11 cellular contexts compared by ENCODE assay signal in the genomic region with DNA sequence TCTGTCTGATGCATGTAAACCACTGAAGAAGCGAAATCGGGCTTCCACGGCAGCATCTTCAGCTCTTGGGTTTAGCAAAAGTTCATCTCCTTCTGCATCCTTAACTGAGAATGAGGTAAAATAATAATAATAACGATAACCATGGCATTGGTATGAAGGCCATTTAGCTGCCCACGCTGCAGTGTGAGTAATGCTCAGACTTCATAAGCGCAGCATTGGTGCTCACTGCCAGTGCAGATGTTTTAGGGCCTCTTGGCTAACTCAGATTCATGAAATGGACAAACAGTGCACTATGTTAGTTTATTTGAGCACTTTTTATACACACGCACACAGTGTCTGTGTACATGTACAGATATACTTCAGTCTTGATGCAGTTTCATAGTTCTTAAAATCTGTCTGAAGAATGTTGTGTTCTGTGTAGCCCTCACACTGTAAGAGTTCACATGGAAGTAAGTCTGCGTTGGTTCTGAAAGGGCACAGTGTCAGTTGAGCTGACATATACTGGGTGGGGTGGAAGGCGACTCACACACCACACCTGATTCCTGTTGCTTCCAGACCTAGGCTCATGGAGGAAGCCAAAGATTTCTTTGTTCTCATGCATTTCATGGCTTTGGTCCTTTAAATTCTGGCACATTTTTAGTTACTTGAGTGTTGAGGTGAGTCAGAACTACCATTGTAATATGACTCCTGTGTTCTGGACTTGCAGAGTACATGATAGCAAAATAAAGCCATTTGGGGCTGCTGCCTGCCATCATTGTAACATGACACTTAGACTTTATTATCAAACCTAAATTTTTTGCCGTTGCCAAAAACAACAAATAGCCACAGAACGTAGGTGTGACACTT.
DNase-seq lines count a peak whose midpoint lies in the region; ATAC-seq lines count a peak whose summit lies in the region.
"Had no signal": no experiment of that assay in that cellular context is flagged by ENCODE, and none has a peak within 500 bp of the region (broad histone marks: within the 10 kb centered on the region; RNA-seq: fewer than 3 reads in every experiment).

No MANE protein-coding gene starts in this region.

- ATAC-seq in HG03432 (IDR thresholded peaks at IDR 0.05; ENCODE audit: unreplicated experiment) (no peak), GM21825 (IDR thresholded peaks at IDR 0.05; ENCODE audit: unreplicated experiment) (no peak)
- ATAC-seq: activated T-cell treated with anti-CD3 and anti-CD28 coated beads, Interleukin-2, amount 50 U/mL, for 4 hours; Panc1 had no signal

- DNase-seq in NCI-H345 (lab: John Stamatoyannopoulos, UW) (peak; percentile 8), NCI-H345 treated with DMSO at 0.1 percent for 48 hours (lab: John Stamatoyannopoulos, UW; ENCODE audit: unreplicated experiment) (no peak), T1000 (lab: John Stamatoyannopoulos, UW) (peak; percentile 27), glomerular visceral epithelial cell (ENCODE audit: extremely low spot score) (peak; percentile 51), smooth muscle cell of the brain vasculature (ENCODE audit: low read depth, low spot score) (peak; percentile 51)
- DNase-seq in activated CD4-positive, alpha-beta T cell treated with anti-CD3 and anti-CD28 coated beads, Interleukin-2, amount 50 U/mL, for 1 hour = no peak
- DNase-seq: activated T-cell treated with anti-CD3 and anti-CD28 coated beads, Interleukin-2, amount 50 U/mL, for 4 hours; C1 segment of cervical spinal cord had no signal

Comparison
In these comparisons a context has a peak if more than half of its experiments do, and no peak if none do; other contexts are left out.
1. DNase-seq: peak in NCI-H345 (single experiment), T1000 (single experiment), glomerular visceral epithelial cell (single experiment) and smooth muscle cell of the brain vasculature (single experiment); none in NCI-H345 treated with DMSO at 0.1 percent for 48 hours (single experiment) and activated CD4-positive, alpha-beta T cell treated with anti-CD3 and anti-CD28 coated beads, Interleukin-2, amount 50 U/mL, for 1 hour (single experiment).